Comparison of ENCODE assay signal across 12 cellular contexts in genomic region chr17:19262650-19263620, GRCh38. TPM values are rescaled to one million over a fixed set of nuclear protein-coding genes. Genes with fewer than 3 reads are reported as not detected.
DNase-seq lines count a peak whose midpoint lies in the region; ATAC-seq, FAIRE-seq and TF ChIP-seq lines count a peak whose summit lies in the region.
"Had no signal": no experiment of that assay in that cellular context is flagged by ENCODE, and none has a peak within 500 bp of the region (broad histone marks: within the 10 kb centered on the region; RNA-seq: fewer than 3 reads in every experiment).

No MANE protein-coding gene starts in this region.

- H3K36me3 ChIP-seq in heart left ventricle (no peaks in the 10 kb centered on the region), urinary bladder (ENCODE audit: insufficient read depth) (no peaks in the 10 kb centered on the region), body of pancreas (replicated peaks in 1 of 2; ENCODE audit: insufficient read depth in 1 of 2, low read depth in 2 of 2) (no peaks in the 10 kb centered on the region)
- H3K36me3 ChIP-seq: BLaER1, right lobe of liver had no signal

- WGBS in heart left ventricle, 4 donors, result 62 to 68% (median 65%) methylated on average over 8 of the region's 8 CpGs
- 41% methylated on average over 8 of the region's 8 CpGs for WGBS in urinary bladder
- WGBS in body of pancreas, 2 donors, result 71 to 72% methylated on average over 8 of the region's 8 CpGs

- no peaks in the 10 kb centered on the region for H3K27me3 ChIP-seq in heart left ventricle
- H3K27me3 ChIP-seq in body of pancreas, result no peaks in the 10 kb centered on the region
- H3K27me3 ChIP-seq: right lobe of liver had no signal

- H3K27ac Mint-ChIP-seq in mesothelial cell of epicardium, result peak overlapping the region; percentile 60
- H3K27ac Mint-ChIP-seq: activated naive CD4-positive, alpha-beta T cell treated with anti-CD3 and anti-CD28 coated beads for 36 hours had no signal

- H3K27me3 Mint-ChIP-seq in mesothelial cell of epicardium (ENCODE audit: low read depth), result no peaks in the 10 kb centered on the region

- H3K4me3 ChIP-seq in heart left ventricle (no peak overlapping the region), urinary bladder (ENCODE audit: low read depth, low read length) (no peak overlapping the region), body of pancreas (no peak overlapping the region)
- H3K4me3 ChIP-seq: BLaER1, right lobe of liver had no signal

- H3K4me1 ChIP-seq in heart left ventricle (peaks cover 25 to 90% (median 64%) of the 10 kb centered on the region in 12 donors), urinary bladder (ENCODE audit: insufficient read depth) (peaks cover 4% of the 10 kb centered on the region), body of pancreas (peaks cover 24% of the 10 kb centered on the region)

- peaks cover 4% of the 10 kb centered on the region for H3K36me3 Mint-ChIP-seq in mesothelial cell of epicardium

- peak overlapping the region in 11 of 12 donors; percentile 23 to 84 (median 62) for H3K27ac ChIP-seq in heart left ventricle
- H3K27ac ChIP-seq in urinary bladder (ENCODE audit: low read depth), result peak overlapping the region; percentile 43
- H3K27ac ChIP-seq in body of pancreas, result peak overlapping the region in 1 of 4 donors; percentile 4
- H3K27ac ChIP-seq: BLaER1, right lobe of liver had no signal

- H3K4me3 Mint-ChIP-seq in mesothelial cell of epicardium, result no peak overlapping the region
- H3K4me3 Mint-ChIP-seq: activated naive CD4-positive, alpha-beta T cell treated with anti-CD3 and anti-CD28 coated beads for 36 hours had no signal

- peak; percentile 88 for FAIRE-seq in endometrium (lab: Jason Lieb, UNC)

- H3K9me3 ChIP-seq in heart left ventricle, result no peaks in the 10 kb centered on the region
- no peaks in the 10 kb centered on the region for H3K9me3 ChIP-seq in body of pancreas
- H3K9me3 ChIP-seq: BLaER1, right lobe of liver had no signal

- TF ChIP-seq POLR2A in heart left ventricle (IDR thresholded peaks at IDR 0.05), result no peak
- TF ChIP-seq POLR2A in body of pancreas (IDR thresholded peaks at IDR 0.05), result no peak

- H3K9me3 Mint-ChIP-seq in mesothelial cell of epicardium, result no peaks in the 10 kb centered on the region
- H3K9me3 Mint-ChIP-seq: activated naive CD4-positive, alpha-beta T cell treated with anti-CD3 and anti-CD28 coated beads for 36 hours had no signal

- H3K4me1 Mint-ChIP-seq in mesothelial cell of epicardium, result peaks cover 30% of the 10 kb centered on the region

- DNase-seq in heart left ventricle (peak in 1 of 5 donors; percentile 22), Right ventricle myocardium inferior (ENCODE audit: missing footprints) (no peak), mesothelial cell of epicardium (ENCODE audit: low spot score in 2 of 2, unreplicated experiment in 2 of 2) (no peak), body of pancreas (no peak)
- DNase-seq: activated naive CD4-positive, alpha-beta T cell treated with anti-CD3 and anti-CD28 coated beads for 36 hours; H7; right lobe of liver had no signal

- intact Hi-C loops in heart left ventricle (cut with DNase I), result loop anchor here in 1 of 10 donors (5.0 kb wide), 1 partner anchor 84 kb away; no protein-coding TSS in a partner anchor
- intact Hi-C loops in Right ventricle myocardium inferior (cut with DNase I), result no loop called here
- intact Hi-C loops in body of pancreas (cut with DNase I), result no loop called here

- ATAC-seq in heart left ventricle (peak in 3 of 4 donors; percentile 17 to 35 (median 29)), Right ventricle myocardium inferior (no peak), body of pancreas (no peak), HG03378 (IDR thresholded peaks at IDR 0.05; ENCODE audit: unreplicated experiment) (no peak), GM18502 (IDR thresholded peaks at IDR 0.05; ENCODE audit: poor library complexity, unreplicated experiment) (no peak)

- TF ChIP-seq CTCF in heart left ventricle (IDR thresholded peaks at IDR 0.05), result no peak
- TF ChIP-seq CTCF in mesothelial cell of epicardium (IDR thresholded peaks at IDR 0.05; ENCODE audit: unreplicated experiment), result no peak
- no peak for TF ChIP-seq CTCF in body of pancreas (IDR thresholded peaks at IDR 0.05)

RNA-seq across cellular contexts. Expression of gene EPN2, which starts 25.8 kb away (rescaled TPM):
- total RNA-seq in heart left ventricle (100 to 1,000 TPM in 1 of 9 donors, 10 to 100 TPM in 8; 43.9 to 114 (median 73.9) TPM), Right ventricle myocardium inferior (85.5 TPM), mesothelial cell of epicardium (68.3 to 76.7 TPM (median 70.2 TPM) in 3 replicates), urinary bladder (40.3 TPM), body of pancreas (10 to 100 TPM; 32.7 to 46.5 TPM)
- polyA plus RNA-seq in heart left ventricle (10 to 100 TPM; 26.4 to 37.9 TPM), urinary bladder (46.2 TPM)

Comparison
In these comparisons a context has a peak if more than half of its experiments do, and no peak if none do; other contexts are left out.
1. ATAC-seq: peak in heart left ventricle (3 of 4); none in Right ventricle myocardium inferior (single experiment), body of pancreas (single experiment), HG03378 (single experiment) and GM18502 (single experiment).